8 cellular contexts compared by ENCODE assay signal in genomic region chr11:4187055-4187988, GRCh38.
DNase-seq lines count a peak whose midpoint lies in the region; ATAC-seq and TF ChIP-seq lines count a peak whose summit lies in the region.

No MANE protein-coding gene starts in this region.

- ATAC-seq in HG02678 (IDR thresholded peaks at IDR 0.05; ENCODE audit: unreplicated experiment) (peak; percentile 95), left ventricle myocardium superior (peak; percentile 89), upper lobe of right lung (peak; percentile 97)

- H3K4me3 Mint-ChIP-seq in progenitor cell of endocrine pancreas (ENCODE audit: low read depth) = peak overlapping the region; percentile 72

- no peaks in the 10 kb centered on the region for H3K36me3 ChIP-seq in upper lobe of right lung

- peaks cover 18% of the 10 kb centered on the region for H3K27me3 Mint-ChIP-seq in progenitor cell of endocrine pancreas

- H3K9me3 Mint-ChIP-seq in progenitor cell of endocrine pancreas (ENCODE audit: low read depth) = no peaks in the 10 kb centered on the region

- no peaks in the 10 kb centered on the region for H3K36me3 Mint-ChIP-seq in progenitor cell of endocrine pancreas (ENCODE audit: insufficient read depth)

- peaks cover 6% of the 10 kb centered on the region for H3K4me1 ChIP-seq in upper lobe of right lung

- H3K4me3 ChIP-seq in upper lobe of right lung = peak overlapping the region; percentile 59

- peak overlapping the region; percentile 78 for H3K27ac Mint-ChIP-seq in progenitor cell of endocrine pancreas

- no peak overlapping the region for H3K27ac ChIP-seq in upper lobe of right lung

- no peaks in the 10 kb centered on the region for H3K27me3 ChIP-seq in upper lobe of right lung

- no peaks in the 10 kb centered on the region for H3K9me3 ChIP-seq in upper lobe of right lung

- TF ChIP-seq CTCF in GM12874 (IDR thresholded peaks at IDR 0.05; ENCODE audit: insufficient read depth, low read depth, low read length) = peak; percentile 96
- TF ChIP-seq CTCF in progenitor cell of endocrine pancreas (IDR thresholded peaks at IDR 0.05; ENCODE audit: unreplicated experiment) = peak; percentile 97
- TF ChIP-seq CTCF in upper lobe of right lung (IDR thresholded peaks at IDR 0.05) = peak; percentile 96

- intact Hi-C loops in left ventricle myocardium superior (cut with micrococcal nuclease) = loop anchor here (5.0 kb wide), 2 partner anchors 305 to 350 kb away; no protein-coding TSS in a partner anchor
- intact Hi-C loops in upper lobe of right lung (cut with DNase I) = loop anchor here (10.0 kb wide), 1 partner anchor 307 kb away; no protein-coding TSS in a partner anchor

- peaks cover 11% of the 10 kb centered on the region for H3K4me1 Mint-ChIP-seq in progenitor cell of endocrine pancreas (ENCODE audit: low read depth)

- DNase-seq in NCI-H1092 treated with DMSO at 0.1 percent for 48 hours (lab: John Stamatoyannopoulos, UW) (peak; percentile 78), T-helper 1 cell (peak; percentile 58 to 74 (median 71)), amniotic stem cell (lab: John Stamatoyannopoulos, UW) (peak; percentile 56), left ventricle myocardium superior (peak; percentile 96), progenitor cell of endocrine pancreas (ENCODE audit: low spot score, unreplicated experiment) (peak; percentile 95), upper lobe of right lung (peak; percentile 94)
